ENCODE assay signal across 26 cellular contexts in genomic region chr9:16601991-16602390, GRCh38.
DNase-seq lines count a peak whose midpoint lies in the region; ATAC-seq and TF ChIP-seq lines count a peak whose summit lies in the region.
"Had no signal": no experiment of that assay in that cellular context is flagged by ENCODE, and none has a peak within 500 bp of the region (broad histone marks: within the 10 kb centered on the region; RNA-seq: fewer than 3 reads in every experiment).

No MANE protein-coding gene starts in this region.

- peak; percentile 50 for TF ChIP-seq CTCF in chondrocyte (IDR thresholded peaks at IDR 0.05)

- no peaks in the 10 kb centered on the region for H3K27me3 ChIP-seq in BLaER1 treated with 17β-estradiol and CSF1 and Interleukin-3, amounts not matched to agents 10 nM and 100 nM
- H3K27me3 ChIP-seq: SJSA1 had no signal

- H3K4me2 ChIP-seq in BLaER1 treated with 17β-estradiol and CSF1 and Interleukin-3, amounts not matched to agents 10 nM and 100 nM: peak overlapping the region in 8 of 11 experiments; percentile 22 to 62 (median 53); a peak in 14 of 22 replicates

- H3K9me3 ChIP-seq in BLaER1 treated with 17β-estradiol and CSF1 and Interleukin-3, amounts not matched to agents 10 nM and 100 nM (replicated peaks in 1 of 11): peaks cover 0 to 11% (median 7%) of the 10 kb centered on the region in 11 experiments; a peak in 12 of 22 replicates
- H3K9me3 ChIP-seq: SJSA1 had no signal

- no peak overlapping the region for H3K27ac Mint-ChIP-seq in chondrocyte (ENCODE audit: unreplicated experiment)
- H3K27ac Mint-ChIP-seq: CD4-positive, alpha-beta memory T cell had no signal

- H3K36me3 ChIP-seq in BLaER1 treated with 17β-estradiol and CSF1 and Interleukin-3, amounts not matched to agents 10 nM and 100 nM: peaks cover 0 to 15% (median 0%) of the 10 kb centered on the region in 11 experiments; a peak in 4 of 22 replicates
- H3K36me3 ChIP-seq: SJSA1 had no signal

- peaks cover 15% of the 10 kb centered on the region for H3K4me1 Mint-ChIP-seq in chondrocyte (ENCODE audit: low read depth)
- H3K4me1 Mint-ChIP-seq: CD4-positive, alpha-beta memory T cell had no signal

- no peaks in the 10 kb centered on the region for H3K36me3 Mint-ChIP-seq in chondrocyte (ENCODE audit: low read depth)
- H3K36me3 Mint-ChIP-seq: CD4-positive, alpha-beta memory T cell had no signal

- DNase-seq in DMS 273 (lab: John Stamatoyannopoulos, UW; ENCODE audit: unreplicated experiment) (peak; percentile 20), DMS 273 treated with DMSO at 0.1 percent for 48 hours (lab: John Stamatoyannopoulos, UW) (no peak), NCI-H69 (lab: John Stamatoyannopoulos, UW) (peak; percentile 41), chondrocyte (ENCODE audit: low spot score) (no peak), HPDE6-E6E7 (ENCODE audit: extremely low spot score) (no peak), GOT3 (lab: John Stamatoyannopoulos, UW) (no peak)
- DNase-seq: C1 segment of cervical spinal cord; CD4-positive, alpha-beta memory T cell; COR-L47; DND-41; KBM-7; MM.1S; NCI-H1417; NCI-H1694; NCI-H2081; NCI-H2171 treated with DMSO at 0.1 percent for 48 hours; NCI-H345; NCI-H524; NCI-H774; T-helper 2 cell had no signal

- no peak overlapping the region for H3K9ac ChIP-seq in BLaER1 treated with 17β-estradiol and CSF1 and Interleukin-3, amounts not matched to agents 10 nM and 100 nM

- H3K9me3 Mint-ChIP-seq in chondrocyte (ENCODE audit: low read depth): no peaks in the 10 kb centered on the region

- H3K4me3 ChIP-seq in BLaER1 treated with 17β-estradiol and CSF1 and Interleukin-3, amounts not matched to agents 10 nM and 100 nM: no peak overlapping the region
- H3K4me3 ChIP-seq: SJSA1 had no signal

- H3K27ac ChIP-seq in BLaER1 treated with 17β-estradiol and CSF1 and Interleukin-3, amounts not matched to agents 10 nM and 100 nM: no peak overlapping the region
- H3K27ac ChIP-seq: 22Rv1, SJSA1 had no signal

- no peak for ATAC-seq in HG03521 (IDR thresholded peaks at IDR 0.05; ENCODE audit: unreplicated experiment)
- ATAC-seq: HCT116, Right ventricle myocardium inferior had no signal

- peaks cover 0 to 27% (median 22%) of the 10 kb centered on the region in 10 experiments; a peak in 16 of 20 replicates for H3K4me1 ChIP-seq in BLaER1 treated with 17β-estradiol and CSF1 and Interleukin-3, amounts not matched to agents 10 nM and 100 nM

- no peaks in the 10 kb centered on the region for H3K27me3 Mint-ChIP-seq in chondrocyte (ENCODE audit: low read depth)
- H3K27me3 Mint-ChIP-seq: CD4-positive, alpha-beta memory T cell had no signal

- no peaks in the 10 kb centered on the region for H4K20me1 ChIP-seq in BLaER1 treated with 17β-estradiol and CSF1 and Interleukin-3, amounts not matched to agents 10 nM and 100 nM

- no peak overlapping the region for H3K4me3 Mint-ChIP-seq in chondrocyte (ENCODE audit: unreplicated experiment)
- H3K4me3 Mint-ChIP-seq: CD4-positive, alpha-beta memory T cell had no signal

Comparison
In these comparisons a context has a peak if more than half of its experiments do, and no peak if none do; other contexts are left out.
1. DNase-seq: peak in DMS 273 (single experiment) and NCI-H69 (single experiment); none in DMS 273 treated with DMSO at 0.1 percent for 48 hours (single experiment), chondrocyte (single experiment), HPDE6-E6E7 (single experiment) and GOT3 (single experiment).